Comparison of ENCODE assay signal across 10 cellular contexts in the genomic region with DNA sequence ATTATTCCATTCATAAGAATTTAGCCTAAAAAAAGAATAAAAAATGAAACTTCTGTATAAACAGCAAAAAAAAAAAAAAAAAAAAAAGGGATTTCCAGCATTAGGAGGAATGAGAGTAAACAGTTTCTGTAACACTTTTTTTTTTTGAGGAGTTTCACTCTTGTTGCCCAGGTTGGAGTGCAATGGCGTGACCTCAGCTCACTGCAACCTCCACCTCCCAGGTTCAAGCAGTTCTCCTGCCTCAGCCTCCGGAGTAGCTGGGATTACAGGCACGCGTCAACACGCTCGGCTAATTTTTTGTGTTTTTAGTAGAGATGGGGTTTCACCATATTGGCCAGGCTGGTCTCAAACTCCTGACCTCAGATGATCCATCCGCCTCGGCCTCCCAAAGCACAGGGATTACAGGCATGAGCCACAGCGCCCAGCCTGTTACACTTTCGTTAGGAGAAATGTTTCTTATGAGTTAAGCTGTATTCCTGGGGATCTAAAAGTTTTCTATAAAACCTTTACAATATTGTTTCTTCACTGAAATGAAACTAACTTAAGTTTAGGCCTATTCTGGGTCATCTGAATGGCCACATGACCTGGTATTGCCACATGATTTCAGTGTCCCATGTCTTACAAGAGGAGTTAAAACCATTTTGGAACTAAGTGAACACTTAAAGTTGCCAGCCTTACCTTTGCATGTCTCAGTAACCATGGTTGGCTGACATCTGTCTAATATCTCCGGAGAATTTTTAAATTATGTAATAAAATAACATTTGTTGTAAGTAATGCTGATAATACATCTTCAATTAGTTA. TPM values are rescaled to one million over a fixed set of nuclear protein-coding genes. Genes with fewer than 3 reads are reported as not detected.
DNase-seq lines count a peak whose midpoint lies in the region; ATAC-seq and TF ChIP-seq lines count a peak whose summit lies in the region.
"Had no signal": no experiment of that assay in that cellular context is flagged by ENCODE, and none has a peak within 500 bp of the region (broad histone marks: within the 10 kb centered on the region; RNA-seq: fewer than 3 reads in every experiment).

No MANE protein-coding gene starts in this region.

- peaks cover 38% of the 10 kb centered on the region for H4K20me1 ChIP-seq in PC-9 (ENCODE audit: insufficient read depth)

- H3K27me3 ChIP-seq in breast epithelium: no peaks in the 10 kb centered on the region
- H3K27me3 ChIP-seq in left lung: no peaks in the 10 kb centered on the region
- no peaks in the 10 kb centered on the region for H3K27me3 ChIP-seq in transverse colon
- H3K27me3 ChIP-seq in PC-9 (ENCODE audit: insufficient read depth, low read depth): no peaks in the 10 kb centered on the region
- no peaks in the 10 kb centered on the region for H3K27me3 ChIP-seq in uterus

- H3K36me3 Mint-ChIP-seq in MCF 10A (ENCODE audit: insufficient read depth, unreplicated experiment): peaks cover 18% of the 10 kb centered on the region
- H3K36me3 Mint-ChIP-seq in activated naive CD8-positive, alpha-beta T cell treated with anti-CD3 and anti-CD28 coated beads, Interleukin-2, amount 50 U/mL, for 24 hours (ENCODE audit: low read depth): peaks cover 33% of the 10 kb centered on the region

- TF ChIP-seq POLR2A in breast epithelium (IDR thresholded peaks at IDR 0.05) (no peak), transverse colon (IDR thresholded peaks at IDR 0.05) (no peak), uterus (IDR thresholded peaks at IDR 0.05) (no peak)

- H3K4me3 ChIP-seq in breast epithelium: no peak overlapping the region
- H3K4me3 ChIP-seq in left lung: no peak overlapping the region
- H3K4me3 ChIP-seq in transverse colon: no peak overlapping the region
- H3K4me3 ChIP-seq in PC-9: no peak overlapping the region
- H3K4me3 ChIP-seq in uterus: no peak overlapping the region

- no peak overlapping the region for H3K27ac Mint-ChIP-seq in MCF 10A (ENCODE audit: low read depth, unreplicated experiment)
- H3K27ac Mint-ChIP-seq in activated naive CD8-positive, alpha-beta T cell treated with anti-CD3 and anti-CD28 coated beads, Interleukin-2, amount 50 U/mL, for 24 hours: peak overlapping the region; percentile 94

- H3K27me3 Mint-ChIP-seq in MCF 10A (ENCODE audit: insufficient read depth, unreplicated experiment): no peaks in the 10 kb centered on the region
- no peaks in the 10 kb centered on the region for H3K27me3 Mint-ChIP-seq in activated naive CD8-positive, alpha-beta T cell treated with anti-CD3 and anti-CD28 coated beads, Interleukin-2, amount 50 U/mL, for 24 hours

- no peak overlapping the region for H3K4me3 Mint-ChIP-seq in MCF 10A (ENCODE audit: unreplicated experiment)
- peak overlapping the region; percentile 53 for H3K4me3 Mint-ChIP-seq in activated naive CD8-positive, alpha-beta T cell treated with anti-CD3 and anti-CD28 coated beads, Interleukin-2, amount 50 U/mL, for 24 hours

- no peaks in the 10 kb centered on the region for H3K9me3 ChIP-seq in breast epithelium
- no peaks in the 10 kb centered on the region for H3K9me3 ChIP-seq in left lung
- H3K9me3 ChIP-seq in transverse colon: no peaks in the 10 kb centered on the region
- H3K9me3 ChIP-seq in PC-9 (ENCODE audit: insufficient read depth, low read depth): no peaks in the 10 kb centered on the region
- no peaks in the 10 kb centered on the region for H3K9me3 ChIP-seq in uterus

- H3K9me2 ChIP-seq in PC-9 (ENCODE audit: insufficient read depth): no peaks in the 10 kb centered on the region

- DNase-seq in breast epithelium (ENCODE audit: low spot score in 2 of 2): no peak
- DNase-seq in MCF 10A (ENCODE audit: unreplicated experiment): no peak
- DNase-seq in activated naive CD8-positive, alpha-beta T cell treated with anti-CD3 and anti-CD28 coated beads, Interleukin-2, amount 50 U/mL, for 24 hours: no peak
- no peak for DNase-seq in left lung
- DNase-seq in transverse colon: no peak
- DNase-seq in PC-9: no peak
- DNase-seq in uterus: no peak
- DNase-seq: AML-193, NCI-H2029 treated with DMSO at 0.1 percent for 48 hours had no signal

- peaks cover 99% of the 10 kb centered on the region for H3K79me2 ChIP-seq in PC-9 (ENCODE audit: low read depth)

- no peak for TF ChIP-seq CTCF in breast epithelium (IDR thresholded peaks at IDR 0.05)
- no peak for TF ChIP-seq CTCF in MCF 10A (IDR thresholded peaks at IDR 0.05; ENCODE audit: unreplicated experiment)
- no peak for TF ChIP-seq CTCF in left lung (IDR thresholded peaks at IDR 0.05)
- TF ChIP-seq CTCF in transverse colon (IDR thresholded peaks at IDR 0.05): no peak
- TF ChIP-seq CTCF in PC-9 (conservative IDR thresholded peaks at IDR 0.05): no peak
- no peak for TF ChIP-seq CTCF in uterus (IDR thresholded peaks at IDR 0.05)

- peak; percentile 24 for ATAC-seq in activated naive CD8-positive, alpha-beta T cell treated with anti-CD3 and anti-CD28 coated beads, Interleukin-2, amount 50 U/mL, for 24 hours
- ATAC-seq in left lung (no peak), HG03342 (IDR thresholded peaks at IDR 0.05; ENCODE audit: unreplicated experiment) (no peak)

- H2AFZ ChIP-seq in PC-9: no peak overlapping the region

- POLR2A ChIA-PET in MCF 10A (lab: Yijun Ruan, JAX): interaction anchor here (0.5 to 3.6 kb wide), 8 partner anchors 10 to 63 kb away, joined by 3 to 18 read pairs (median 6); a partner anchor contains a TSS
- POLR2A ChIA-PET in PC-9 (lab: Charles Lee; ENCODE audit: unreplicated experiment): no interaction called here

- H3K27ac ChIP-seq in breast epithelium (peak overlapping the region; percentile 55 to 64), left lung (peak overlapping the region; percentile 0 to 42), transverse colon (peak overlapping the region; percentile 33 to 75 (median 57)), PC-9 (no peak overlapping the region), uterus (peak overlapping the region in 1 of 2 donors; percentile 6)

- H3K4me2 ChIP-seq in PC-9: no peak overlapping the region

- in situ Hi-C loops in transverse colon (cut with MboI; ENCODE audit: low pct_ligation_motif_present in 1 of 4, low pct_unique_long_range_greater_than_20kb in 1 of 4, low sequenced_read_pairs in 3 of 4): no loop called here

- H3K4me1 ChIP-seq in breast epithelium (no peaks in the 10 kb centered on the region), left lung (peaks cover 0 to 52% of the 10 kb centered on the region in 2 donors), transverse colon (peaks cover 7 to 65% (median 40%) of the 10 kb centered on the region in 4 donors), PC-9 (replicated peaks; ENCODE audit: insufficient read depth) (0 out of 2 replicates have a peak, but pooled peaks cover 5% of the 10 kb centered on the region), uterus (no peaks in the 10 kb centered on the region)

- intact Hi-C loops in breast epithelium (cut with DNase I; ENCODE audit: low total_unique reads) (no loop called here), MCF 10A (cut with micrococcal nuclease) (no loop called here), left lung (cut with DNase I) (no loop called here), transverse colon (cut with DNase I; ENCODE audit: low total_unique reads) (no loop called here), PC-9 (cut with micrococcal nuclease; ENCODE audit: unreplicated experiment) (no loop called here), uterus (cut with DNase I; ENCODE audit: low total_unique reads) (no loop called here)

- CTCF ChIA-PET in MCF 10A (lab: Yijun Ruan, JAX) (interaction anchor here (0.6 to 0.7 kb wide), 2 partner anchors 8 to 92 kb away, joined by 3 read pairs; no protein-coding TSS in a partner anchor), PC-9 (lab: Charles Lee) (interaction anchor here (0.6 kb wide), 1 partner anchor 221 kb away, joined by 7 read pairs; no protein-coding TSS in a partner anchor)

- no peak for TF ChIP-seq EP300 in transverse colon (IDR thresholded peaks at IDR 0.05; ENCODE audit: low read depth)

- 87 to 90% methylated on average over 7 to 11 of the region's 11 CpGs for WGBS in transverse colon (ENCODE audit: low coverage in 1 of 2), 2 donors

- H3K36me3 ChIP-seq in breast epithelium: no peaks in the 10 kb centered on the region
- peaks cover 0 to 5% of the 10 kb centered on the region in 2 donors for H3K36me3 ChIP-seq in left lung
- no peaks in the 10 kb centered on the region for H3K36me3 ChIP-seq in transverse colon
- peaks cover 12% of the 10 kb centered on the region; the same call in 1 of the 2 replicates for H3K36me3 ChIP-seq in PC-9 (ENCODE audit: low read depth)
- no peaks in the 10 kb centered on the region for H3K36me3 ChIP-seq in uterus

- H3F3A ChIP-seq in PC-9 (ENCODE audit: insufficient read depth, low read depth): peaks cover 3% of the 10 kb centered on the region; the same call in 1 of the 2 replicates

- no TSS peak for BruUV-seq in MCF 10A (replicated peaks; lab: Mats Ljungman, UMichigan)
- no TSS peak for BruUV-seq in PC-9 (replicated peaks; lab: Mats Ljungman, UMichigan)

- H3K4me1 Mint-ChIP-seq in MCF 10A (ENCODE audit: insufficient read depth, unreplicated experiment): peaks cover 44% of the 10 kb centered on the region
- H3K4me1 Mint-ChIP-seq in activated naive CD8-positive, alpha-beta T cell treated with anti-CD3 and anti-CD28 coated beads, Interleukin-2, amount 50 U/mL, for 24 hours: peaks cover 98% of the 10 kb centered on the region

- no peaks in the 10 kb centered on the region for H3K9me3 Mint-ChIP-seq in MCF 10A (ENCODE audit: unreplicated experiment)
- H3K9me3 Mint-ChIP-seq in activated naive CD8-positive, alpha-beta T cell treated with anti-CD3 and anti-CD28 coated beads, Interleukin-2, amount 50 U/mL, for 24 hours: no peaks in the 10 kb centered on the region

RNA-seq across cellular contexts. Expression of a gene that starts 17.5 kb away (rescaled TPM):
- total RNA-seq in breast epithelium (100 to 1,000 TPM in 1 of 3 donors, 10 to 100 TPM in 2; 35.1 to 101 (median 73.6) TPM), MCF 10A (2022) (148 and 167 TPM in 2 replicates), left lung (100 to 1,000 TPM; 131 to 143 TPM), transverse colon (10 to 100 TPM; 17.9 to 68.8 (median 43.9) TPM), PC-9 (2021) (90.9 and 97.0 TPM in 2 replicates), uterus (100 to 1,000 TPM; 107 to 237 (median 142) TPM)
